In the genomic region with DNA sequence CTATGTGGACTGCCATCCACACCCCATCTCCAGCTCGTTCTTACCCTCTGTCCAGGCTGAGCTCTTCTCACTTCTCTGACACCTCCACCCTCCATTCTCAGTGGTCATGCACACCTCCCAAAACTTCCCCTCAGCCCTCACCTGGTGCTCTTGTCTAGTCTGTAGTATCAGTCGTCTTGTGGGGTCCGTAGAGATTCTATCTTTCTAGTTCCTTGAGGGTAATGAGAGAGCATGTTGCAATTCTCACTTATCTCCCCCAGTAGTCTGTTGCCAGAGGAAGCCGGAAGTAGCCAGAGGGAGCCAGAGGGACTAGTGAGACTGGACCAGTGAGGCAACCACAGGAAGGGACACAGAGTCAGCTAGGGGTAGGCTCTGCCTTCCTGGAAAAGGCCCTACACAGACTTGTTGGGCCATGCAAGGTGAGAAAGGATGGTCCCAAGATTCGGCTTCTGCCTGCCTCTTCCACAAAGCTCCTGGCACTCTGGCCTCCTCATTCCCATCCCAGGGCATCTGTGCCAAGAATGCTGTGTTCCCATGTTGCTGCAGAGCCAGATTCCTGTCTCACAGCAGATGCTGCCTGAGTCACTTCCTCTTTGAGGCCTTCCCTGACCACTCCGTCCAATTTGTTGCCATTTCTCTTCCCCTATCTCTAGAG, we compare ENCODE assay signal across 9 cellular contexts. TPM values are rescaled to one million over a fixed set of nuclear protein-coding genes. Genes with fewer than 3 reads are reported as not detected.
DNase-seq lines count a peak whose midpoint lies in the region; ATAC-seq, FAIRE-seq and TF ChIP-seq lines count a peak whose summit lies in the region.
"Had no signal": no experiment of that assay in that cellular context is flagged by ENCODE, and none has a peak within 500 bp of the region (broad histone marks: within the 10 kb centered on the region; RNA-seq: fewer than 3 reads in every experiment).

No MANE protein-coding gene starts in this region.

- WGBS in hepatocyte (ENCODE audit: low lambda C conversion rate, missing lambda C conversion rate): 71% methylated on average over 6 of the region's 6 CpGs

- H3K79me2 ChIP-seq in PC-3 (ENCODE audit: low read length) (no peaks in the 10 kb centered on the region), hepatocyte (no peaks in the 10 kb centered on the region)

- H3K4me1 ChIP-seq in PC-3 (ENCODE audit: insufficient read depth, low read length) (peaks cover 13% of the 10 kb centered on the region), hepatocyte (ENCODE audit: insufficient read depth) (no peaks in the 10 kb centered on the region)

- H3K9ac ChIP-seq in PC-3 (ENCODE audit: low read length): no peak overlapping the region

- H3K4me3 ChIP-seq in PC-3 (ENCODE audit: low read length): no peak overlapping the region
- H3K4me3 ChIP-seq in epithelial cell of esophagus (ENCODE audit: low read length): no peak overlapping the region
- no peak overlapping the region for H3K4me3 ChIP-seq in H7 (ENCODE audit: insufficient read depth, low read depth, low read length)
- H3K4me3 ChIP-seq in hepatocyte: no peak overlapping the region

- H4K20me1 ChIP-seq in PC-3 (ENCODE audit: low read length) (no peaks in the 10 kb centered on the region), hepatocyte (ENCODE audit: insufficient read depth, poor library complexity, severe bottlenecking) (no peaks in the 10 kb centered on the region)

- POLR2A ChIA-PET in PC-3 (lab: Charles Lee; ENCODE audit: unreplicated experiment): no interaction called here

- no peaks in the 10 kb centered on the region for H3K36me3 ChIP-seq in PC-3 (ENCODE audit: low read depth, low read length)
- no peaks in the 10 kb centered on the region for H3K36me3 ChIP-seq in H7 (replicated peaks; ENCODE audit: control insufficient read depth, insufficient read depth, low read length)
- H3K36me3 ChIP-seq in hepatocyte (replicated peaks; ENCODE audit: insufficient read depth, low read depth): no peaks in the 10 kb centered on the region

- H3K9me3 ChIP-seq in PC-3 (ENCODE audit: low read length) (no peaks in the 10 kb centered on the region), hepatocyte (ENCODE audit: low read depth) (no peaks in the 10 kb centered on the region)

- H3K27me3 ChIP-seq in PC-3 (ENCODE audit: low read length) (no peaks in the 10 kb centered on the region), H7 (ENCODE audit: control insufficient read depth, insufficient read depth, low read length) (no peaks in the 10 kb centered on the region), hepatocyte (no peaks in the 10 kb centered on the region)

- CTCF ChIA-PET in PC-3 (lab: Charles Lee): no interaction called here

- H3K9me2 ChIP-seq in PC-3 (replicated peaks; ENCODE audit: low read length): no peaks in the 10 kb centered on the region
- no peaks in the 10 kb centered on the region for H3K9me2 ChIP-seq in hepatocyte (replicated peaks; ENCODE audit: insufficient read depth)

- peak overlapping the region; percentile 58 for H3K27ac ChIP-seq in PC-3 (ENCODE audit: low read length)
- H3K27ac ChIP-seq in hepatocyte: no peak overlapping the region

- intact Hi-C loops in PC-3 (cut with micrococcal nuclease): no loop called here

- DNase-seq in GM12891 (ENCODE audit: insufficient read length, low spot score): no peak
- peak; percentile 83 for DNase-seq in PC-3
- DNase-seq in epithelial cell of esophagus (ENCODE audit: low read depth): peak; percentile 92
- peak; percentile 79 for DNase-seq in pulmonary artery endothelial cell (ENCODE audit: low read depth, low spot score)
- no peak for DNase-seq in stimulated activated CD4-positive, alpha-beta T cell treated with anti-CD3 and anti-CD28 coated beads, Interleukin-1b, Interleukin-23, amount 100 ng/mL, for 48 hours
- no peak for DNase-seq in H7
- DNase-seq in hepatocyte (ENCODE audit: low spot score): no peak
- DNase-seq: stimulated activated naive CD8-positive, alpha-beta T cell treated with anti-CD3 and anti-CD28 coated beads, Interleukin-15, Interleukin-2, amounts not matched to agents 100 U/mL and 50 U/mL, for 24 hours had no signal

- H3K4me2 ChIP-seq in PC-3 (ENCODE audit: low read length): peak overlapping the region; percentile 38
- no peak overlapping the region for H3K4me2 ChIP-seq in hepatocyte

- H2AFZ ChIP-seq in PC-3 (ENCODE audit: low read length) (0 out of 2 replicates have a peak overlapping the region, but pooled peaks have one; percentile 9), hepatocyte (no peak overlapping the region)

- FAIRE-seq in GM12891 (lab: Jason Lieb, UNC): peak; percentile 60

- ATAC-seq in PC-3: peak; percentile 92
- no peak for ATAC-seq in GM19035 (IDR thresholded peaks at IDR 0.05; ENCODE audit: unreplicated experiment)
- ATAC-seq: stimulated activated naive CD8-positive, alpha-beta T cell treated with anti-CD3 and anti-CD28 coated beads, Interleukin-15, Interleukin-2, amounts not matched to agents 100 U/mL and 50 U/mL, for 24 hours had no signal

- TF ChIP-seq CTCF in PC-3 (conservative IDR thresholded peaks at IDR 0.05; ENCODE audit: low read depth, low read length) (no peak), epithelial cell of esophagus (IDR thresholded peaks at IDR 0.05; ENCODE audit: insufficient read depth, low read depth, low read length, missing control alignments) (no peak), hepatocyte (IDR thresholded peaks at IDR 0.05; ENCODE audit: poor library complexity) (no peak)

- no TSS peak for BruUV-seq in PC-3 (replicated peaks; lab: Mats Ljungman, UMichigan)

- no peak for TF ChIP-seq POLR2A in GM12891 (IDR thresholded peaks at IDR 0.05; ENCODE audit: low read depth, low read length)

- no peaks in the 10 kb centered on the region for H3F3A ChIP-seq in PC-3 (ENCODE audit: low read length, unreplicated experiment)

TF ChIP-seq in GM12891, 5 proteins besides CTCF, POLR2A, EP300 and RAD21:
- TF ChIP-seq SPI1 (IDR thresholded peaks at IDR 0.05; ENCODE audit: low read depth, low read length): peak; percentile 66
- TF ChIP-seq TAF1 (IDR thresholded peaks at IDR 0.05; ENCODE audit: low read depth, low read length): no peak

RNA-seq across cellular contexts. Expression of a gene that starts 50.6 kb away (rescaled TPM):
- polyA plus RNA-seq in GM12891 (2012; ENCODE audit: low read depth, missing spikeins): 60.6 TPM
- 205 and 206 TPM in 2 replicates for total RNA-seq in PC-3 (2014; rRNA removed)
- total RNA-seq in pulmonary artery endothelial cell: 18.9 and 21.6 TPM in 2 replicates
- total RNA-seq in H7 (2014; rRNA removed; shearing (Covaris generic)): 24.9 and 25.1 TPM in 2 replicates
- 47.5 and 49.6 TPM in 2 replicates for total RNA-seq in hepatocyte
- polyA plus RNA-seq in hepatocyte: 54.2 and 60.7 TPM in 2 replicates

Comparison
In these comparisons a context has a peak if more than half of its experiments do, and no peak if none do; other contexts are left out.
1. DNase-seq: peak in PC-3 (single experiment), epithelial cell of esophagus (single experiment) and pulmonary artery endothelial cell (single experiment); none in GM12891 (single experiment), stimulated activated CD4-positive, alpha-beta T cell treated with anti-CD3 and anti-CD28 coated beads, Interleukin-1b, Interleukin-23, amount 100 ng/mL, for 48 hours (single experiment), H7 (single experiment) and hepatocyte (single experiment).